ENCODE assay signal across 8 cellular contexts in genomic region chr16:88505405-88506082, GRCh38. TPM values are rescaled to one million over a fixed set of nuclear protein-coding genes. Genes with fewer than 3 reads are reported as not detected.
DNase-seq lines count a peak whose midpoint lies in the region; ATAC-seq and TF ChIP-seq lines count a peak whose summit lies in the region.

No MANE protein-coding gene starts in this region.

- H3K9ac ChIP-seq in mucosa of rectum (ENCODE audit: low read depth in 1 of 2, low read length in 2 of 2) = peak overlapping the region in 1 of 2 donors; percentile 24

- no peaks in the 10 kb centered on the region for H3K9me3 Mint-ChIP-seq in stimulated activated naive CD8-positive, alpha-beta T cell treated with anti-CD3 and anti-CD28 coated beads, Interleukin-15, amount 100 ng/mL, for 72 hours

- H3K4me1 ChIP-seq in body of pancreas (peaks cover 93% of the 10 kb centered on the region), mucosa of rectum (ENCODE audit: control insufficient read depth in 2 of 2, insufficient read depth in 2 of 2, low read length in 2 of 2) (peaks cover 0 to 19% of the 10 kb centered on the region in 2 donors)

- 6 to 13% methylated on average over 6 to 22 of the region's 22 CpGs for WGBS in body of pancreas, 2 donors

- no peaks in the 10 kb centered on the region for H3K36me3 ChIP-seq in body of pancreas (replicated peaks in 1 of 2; ENCODE audit: insufficient read depth in 1 of 2, low read depth in 2 of 2)
- no peaks in the 10 kb centered on the region for H3K36me3 ChIP-seq in mucosa of rectum (ENCODE audit: control insufficient read depth in 2 of 2, insufficient read depth in 2 of 2, low read length in 2 of 2)

- no peak overlapping the region for H3K4me3 Mint-ChIP-seq in stimulated activated naive CD8-positive, alpha-beta T cell treated with anti-CD3 and anti-CD28 coated beads, Interleukin-15, amount 100 ng/mL, for 72 hours

- intact Hi-C loops in body of pancreas (cut with DNase I) = no loop called here

- DNase-seq in T-helper 22 cell (ENCODE audit: low read depth) (peak; percentile 28), body of pancreas (peak; percentile 92 to 95 (median 92)), dedifferentiated amniotic fluid mesenchymal stem cell (ENCODE audit: extremely low spot score) (no peak)
- peak; percentile 52 to 83 for DNase-seq in stimulated activated naive CD8-positive, alpha-beta T cell treated with anti-CD3 and anti-CD28 coated beads, Interleukin-15, amount 100 ng/mL, for 72 hours

- no peak overlapping the region for H3K27ac Mint-ChIP-seq in stimulated activated naive CD8-positive, alpha-beta T cell treated with anti-CD3 and anti-CD28 coated beads, Interleukin-15, amount 100 ng/mL, for 72 hours

- no peak for TF ChIP-seq POLR2A in body of pancreas (IDR thresholded peaks at IDR 0.05)

- H3K27ac ChIP-seq in C4-2B (no peak overlapping the region; the same call in 1 of the 2 replicates), body of pancreas (peak overlapping the region; percentile 83 to 93 (median 90)), mucosa of rectum (ENCODE audit: low read depth in 2 of 2, low read length in 2 of 2) (peak overlapping the region; percentile 55 to 61)

- H3K4me1 Mint-ChIP-seq in stimulated activated naive CD8-positive, alpha-beta T cell treated with anti-CD3 and anti-CD28 coated beads, Interleukin-15, amount 100 ng/mL, for 72 hours = peaks cover 30% of the 10 kb centered on the region

- H3K27me3 ChIP-seq in body of pancreas = no peaks in the 10 kb centered on the region
- H3K27me3 ChIP-seq in mucosa of rectum (ENCODE audit: control insufficient read depth in 2 of 2, insufficient read depth in 2 of 2, low read length in 2 of 2) = no peaks in the 10 kb centered on the region

- no peaks in the 10 kb centered on the region for H3K9me3 ChIP-seq in body of pancreas
- H3K9me3 ChIP-seq in mucosa of rectum (ENCODE audit: control insufficient read depth in 2 of 2, low read length in 2 of 2) = no peaks in the 10 kb centered on the region

- peak; percentile 44 for ATAC-seq in body of pancreas
- peak; percentile 82 for ATAC-seq in stimulated activated naive CD8-positive, alpha-beta T cell treated with anti-CD3 and anti-CD28 coated beads, Interleukin-15, amount 100 ng/mL, for 72 hours
- ATAC-seq in GM21619 (IDR thresholded peaks at IDR 0.05; ENCODE audit: unreplicated experiment) = no peak

- H3K4me3 ChIP-seq in body of pancreas = no peak overlapping the region
- no peak overlapping the region for H3K4me3 ChIP-seq in mucosa of rectum (ENCODE audit: low read length in 2 of 2)

- H3K27me3 Mint-ChIP-seq in stimulated activated naive CD8-positive, alpha-beta T cell treated with anti-CD3 and anti-CD28 coated beads, Interleukin-15, amount 100 ng/mL, for 72 hours = no peaks in the 10 kb centered on the region

- peak; percentile 85 for TF ChIP-seq CTCF in C4-2B (conservative IDR thresholded peaks at IDR 0.05)
- peak; percentile 89 for TF ChIP-seq CTCF in LNCAP (IDR thresholded peaks at IDR 0.05)
- TF ChIP-seq CTCF in body of pancreas (IDR thresholded peaks at IDR 0.05) = peak; percentile 69 to 93 (median 82)

RNA-seq across cellular contexts. Expression of gene ZFPM1, which starts 52.5 kb away (rescaled TPM):
- total RNA-seq in body of pancreas = 10 to 100 TPM; 10.9 to 11.4 TPM
